8 cellular contexts compared by ENCODE assay signal in genomic region chr1:30816211-30817082, GRCh38. TPM values are rescaled to one million over a fixed set of nuclear protein-coding genes. Genes with fewer than 3 reads are reported as not detected.
DNase-seq lines count a peak whose midpoint lies in the region; ATAC-seq and TF ChIP-seq lines count a peak whose summit lies in the region.

No MANE protein-coding gene starts in this region.

- ATAC-seq in gastroesophageal sphincter (peak; percentile 60), HG03565 (IDR thresholded peaks at IDR 0.05; ENCODE audit: unreplicated experiment) (no peak), GM18858 (IDR thresholded peaks at IDR 0.05; ENCODE audit: unreplicated experiment) (no peak)
- ATAC-seq in stimulated activated naive B cell treated with anti-CD40 and anti-IgM and Interleukin-4, amounts not matched to agents 10 μg/mL and 1 μg/mL and 100 μg/mL, for 72 hours (replicated peaks), result no peak

- no peaks in the 10 kb centered on the region for H3K36me3 Mint-ChIP-seq in stimulated activated naive B cell treated with anti-CD40 and anti-IgM and Interleukin-4, amounts not matched to agents 10 μg/mL and 1 μg/mL and 100 μg/mL, for 72 hours

- no peaks in the 10 kb centered on the region for H3K9me3 Mint-ChIP-seq in stimulated activated naive B cell treated with anti-CD40 and anti-IgM and Interleukin-4, amounts not matched to agents 10 μg/mL and 1 μg/mL and 100 μg/mL, for 72 hours

- TF ChIP-seq EP300 in gastroesophageal sphincter (IDR thresholded peaks at IDR 0.05), result no peak

- TF ChIP-seq CTCF in gastroesophageal sphincter (IDR thresholded peaks at IDR 0.05), result no peak

- H3K36me3 ChIP-seq in HAP-1 (replicated peaks), result no peaks in the 10 kb centered on the region
- H3K36me3 ChIP-seq in gastroesophageal sphincter, result no peaks in the 10 kb centered on the region

- peak; percentile 48 to 75 for DNase-seq in HAP-1 (ENCODE audit: low spot score in 2 of 2)
- DNase-seq in SK-N-DZ (ENCODE audit: low spot score), result peak; percentile 81
- peak; percentile 97 for DNase-seq in pons (ENCODE audit: low spot score)
- no peak for DNase-seq in stimulated activated naive B cell treated with anti-CD40 and anti-IgM and Interleukin-4, amounts not matched to agents 10 μg/mL and 1 μg/mL and 100 μg/mL, for 72 hours
- no peak for DNase-seq in DMS114 treated with DMSO at 0.1 percent for 48 hours (lab: John Stamatoyannopoulos, UW; ENCODE audit: unreplicated experiment)

- no peak for TF ChIP-seq POLR2A in gastroesophageal sphincter (IDR thresholded peaks at IDR 0.05)

- 25 to 53% methylated on average over 2 to 5 of the region's 18 CpGs for WGBS in gastroesophageal sphincter (ENCODE audit: low coverage in 1 of 2), 2 donors

- H3K4me3 ChIP-seq in HAP-1 (no peak overlapping the region), gastroesophageal sphincter (no peak overlapping the region)

- peak overlapping the region in 3 of 4 donors; percentile 73 to 92 (median 85) for H3K27ac ChIP-seq in gastroesophageal sphincter

- peaks cover 14 to 44% of the 10 kb centered on the region in 2 donors for H3K27me3 Mint-ChIP-seq in stimulated activated naive B cell treated with anti-CD40 and anti-IgM and Interleukin-4, amounts not matched to agents 10 μg/mL and 1 μg/mL and 100 μg/mL, for 72 hours

- no peaks in the 10 kb centered on the region for H3K9me3 ChIP-seq in HAP-1
- H3K9me3 ChIP-seq in gastroesophageal sphincter, result no peaks in the 10 kb centered on the region

- H3K27me3 ChIP-seq in HAP-1 (ENCODE audit: low read depth) (no peaks in the 10 kb centered on the region; the same call in none of the 2 replicates), gastroesophageal sphincter (no peaks in the 10 kb centered on the region)

- no peak overlapping the region for H3K27ac Mint-ChIP-seq in stimulated activated naive B cell treated with anti-CD40 and anti-IgM and Interleukin-4, amounts not matched to agents 10 μg/mL and 1 μg/mL and 100 μg/mL, for 72 hours

- H3K4me3 Mint-ChIP-seq in stimulated activated naive B cell treated with anti-CD40 and anti-IgM and Interleukin-4, amounts not matched to agents 10 μg/mL and 1 μg/mL and 100 μg/mL, for 72 hours, result no peak overlapping the region

- H3K4me1 Mint-ChIP-seq in stimulated activated naive B cell treated with anti-CD40 and anti-IgM and Interleukin-4, amounts not matched to agents 10 μg/mL and 1 μg/mL and 100 μg/mL, for 72 hours, result peaks cover 0 to 4% of the 10 kb centered on the region in 2 donors

- no peaks in the 10 kb centered on the region; the same call in 1 of the 2 replicates for H3K4me1 ChIP-seq in HAP-1
- H3K4me1 ChIP-seq in gastroesophageal sphincter, result peaks cover 0 to 58% (median 12%) of the 10 kb centered on the region in 3 donors

- in situ Hi-C loops in HAP-1 (cut with MboI; ENCODE audit: low sequenced_read_pairs), result no loop called here

RNA-seq across cellular contexts. Expression of gene LAPTM5, which starts 58.9 kb away (rescaled TPM):
- polyA plus RNA-seq in SK-N-DZ (2014; cell fraction: cytosol; rRNA removed), result not detected in 2 replicates
- polyA plus RNA-seq in SK-N-DZ (2014; cell fraction: nucleus; rRNA removed), result not detected in 2 replicates
- 10 to 100 TPM in 3 of 4 donors, 1 to 10 TPM in 1; 8.9 to 75.4 (median 40.4) TPM for total RNA-seq in gastroesophageal sphincter

Comparison
In these comparisons a context has a peak if more than half of its experiments do, and no peak if none do; other contexts are left out.
1. DNase-seq: peak in HAP-1 (2 of 2), SK-N-DZ (single experiment) and pons (single experiment); none in stimulated activated naive B cell treated with anti-CD40 and anti-IgM and Interleukin-4, amounts not matched to agents 10 μg/mL and 1 μg/mL and 100 μg/mL, for 72 hours (single experiment) and DMS114 treated with DMSO at 0.1 percent for 48 hours (single experiment).